Comparison of ENCODE assay signal across 8 cellular contexts in the genomic region with DNA sequence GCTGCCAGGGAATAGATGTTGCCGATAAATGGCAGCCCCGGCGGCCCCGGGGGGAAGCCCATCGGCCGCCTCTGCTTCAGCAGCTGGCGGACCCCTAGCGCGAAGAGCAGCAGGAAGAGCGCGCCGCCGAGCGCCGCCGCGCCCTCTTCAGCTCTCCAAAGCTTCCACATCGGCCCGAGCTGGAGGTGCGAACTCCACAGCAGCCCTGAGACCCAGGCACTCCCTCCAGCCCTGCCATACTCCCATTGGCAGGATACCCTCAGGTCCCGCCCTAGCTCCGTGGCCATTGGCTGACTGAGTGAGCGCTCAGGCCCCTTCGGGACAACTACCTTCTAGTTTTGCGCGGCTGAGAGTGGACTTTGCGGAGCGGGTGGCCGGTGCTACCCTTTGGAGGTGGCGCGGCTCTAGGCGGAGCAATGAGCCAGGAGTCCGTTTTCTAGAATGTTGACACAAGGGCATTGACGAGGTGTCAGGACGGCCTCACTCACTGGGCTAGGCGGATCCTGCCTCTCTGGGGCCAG. TPM values are rescaled to one million over a fixed set of nuclear protein-coding genes. Genes with fewer than 3 reads are reported as not detected.
DNase-seq lines count a peak whose midpoint lies in the region; ATAC-seq, FAIRE-seq and TF ChIP-seq lines count a peak whose summit lies in the region.

Gene CYP2R1, minus strand, starts transcription at position 196 of the 521 bp plus-strand sequence. Its CDS starts 26 bp downstream, at position 170.

- CTCF ChIA-PET in AG04449 (lab: Yijun Ruan, JAX) = interaction anchor here (0.7 to 9.0 kb wide), 4 partner anchors 8 to 32 kb away, joined by 3 to 94 read pairs (median 4); no protein-coding TSS in a partner anchor

- ATAC-seq in GM18909 (IDR thresholded peaks at IDR 0.05; ENCODE audit: poor library complexity, unreplicated experiment) = peak; percentile 96
- ATAC-seq in HG03159 (IDR thresholded peaks at IDR 0.05; ENCODE audit: unreplicated experiment) = peak; percentile 95

- FAIRE-seq in bronchial epithelial cell (lab: Jason Lieb, UNC) = no peak

- DNase-seq in AG04449 (ENCODE audit: low read depth, low spot score) = peak; percentile 80
- DNase-seq in NCI-H2227 (lab: John Stamatoyannopoulos, UW; ENCODE audit: unreplicated experiment) = peak; percentile 84
- DNase-seq in bronchial epithelial cell (ENCODE audit: low read depth) = peak; percentile 94
- DNase-seq in iPS-NIHi7 (ENCODE audit: extremely low spot score) = peak; percentile 98
- peak; percentile 85 for DNase-seq in smooth muscle cell of the brain vasculature (ENCODE audit: low read depth, low spot score)

- H3K4me3 ChIP-seq in AG04449 (ENCODE audit: low read depth, low read length) (peak within 1 kb of the TSS; percentile 89), WI38 (ENCODE audit: low read depth, low read length) (peak within 1 kb of the TSS; percentile 60), bronchial epithelial cell (ENCODE audit: low read depth, low read length) (peak within 1 kb of the TSS; percentile 87)

- H3K36me3 ChIP-seq in bronchial epithelial cell (ENCODE audit: control insufficient read depth, insufficient read depth, low read length) = no peaks in the 10 kb centered on the region

- no peak for TF ChIP-seq CTCF in AG04449 (IDR thresholded peaks at IDR 0.05; ENCODE audit: insufficient read depth, low read length, missing control alignments)
- no peak for TF ChIP-seq CTCF in WI38 (IDR thresholded peaks at IDR 0.05; ENCODE audit: low read depth, low read length)
- TF ChIP-seq CTCF in bronchial epithelial cell (IDR thresholded peaks at IDR 0.05; ENCODE audit: insufficient read depth, low read length, severe bottlenecking) = no peak

- no peaks in the 10 kb centered on the region for H3K27me3 ChIP-seq in bronchial epithelial cell (ENCODE audit: control insufficient read depth, insufficient read depth, low read length)

- POLR2A ChIA-PET in AG04449 (lab: Yijun Ruan, JAX) = interaction anchor here (0.7 kb wide), 1 partner anchor 372 kb away, joined by 3 read pairs; the partner anchor contains the start of gene PSMA1

RNA-seq across cellular contexts. Expression of gene CYP2R1, which starts in this region (rescaled TPM):
- total RNA-seq in bronchial epithelial cell = 24.7 and 50.1 TPM in 2 replicates

Comparison
In these comparisons a context has a peak if more than half of its experiments do, and no peak if none do; other contexts are left out.
1. Peak in every context shown above with its lines: DNase-seq, ATAC-seq and H3K4me3 ChIP-seq.